8 cellular contexts compared by ENCODE assay signal in genomic region chr12:20646239-20646827, GRCh38. TPM values are rescaled to one million over a fixed set of nuclear protein-coding genes. Genes with fewer than 3 reads are reported as not detected.
DNase-seq lines count a peak whose midpoint lies in the region; ATAC-seq and TF ChIP-seq lines count a peak whose summit lies in the region.

No MANE protein-coding gene starts in this region.

- H3K4me3 ChIP-seq in GM06990 (replicated peaks; ENCODE audit: low read depth, low read length) (no peak overlapping the region), cardiac muscle cell (no peak overlapping the region)
- no peak overlapping the region for H3K4me3 ChIP-seq in CD4-positive, alpha-beta memory T cell (ENCODE audit: low read length in 2 of 2)

- intact Hi-C loops in CD4-positive, alpha-beta memory T cell (cut with micrococcal nuclease) = loop anchor here (5.0 kb wide), 1 partner anchor 856 kb away; the partner anchor contains the start of genes GOLT1B and RECQL

- no peaks in the 10 kb centered on the region for H3K36me3 Mint-ChIP-seq in CD4-positive, alpha-beta memory T cell

- no peaks in the 10 kb centered on the region for H3K4me1 ChIP-seq in cardiac muscle cell (ENCODE audit: low read depth)
- H3K4me1 ChIP-seq in CD4-positive, alpha-beta memory T cell (ENCODE audit: insufficient read depth, low read length) = no peaks in the 10 kb centered on the region

- POLR2A ChIA-PET in CD4-positive, alpha-beta memory T cell (lab: Charles Lee; ENCODE audit: partially characterized antibody) = no interaction called here

- ATAC-seq in SK-N-SH treated with all-trans-retinoic acid at 6 μM for 48 hours (peak; percentile 87), GM21447 (IDR thresholded peaks at IDR 0.05; ENCODE audit: unreplicated experiment) (no peak)

- H3K27ac Mint-ChIP-seq in CD4-positive, alpha-beta memory T cell = no peak overlapping the region

- H3K36me3 ChIP-seq in GM06990 (ENCODE audit: control insufficient read depth, insufficient read depth, low read length) (no peaks in the 10 kb centered on the region), cardiac muscle cell (no peaks in the 10 kb centered on the region)
- no peaks in the 10 kb centered on the region for H3K36me3 ChIP-seq in CD4-positive, alpha-beta memory T cell (ENCODE audit: insufficient read depth, low read length)

- no peaks in the 10 kb centered on the region for H3K9me3 Mint-ChIP-seq in CD4-positive, alpha-beta memory T cell

- H3K27me3 Mint-ChIP-seq in CD4-positive, alpha-beta memory T cell = peaks cover 0 to 1% of the 10 kb centered on the region in 2 donors

- no peak overlapping the region for H3K4me3 Mint-ChIP-seq in CD4-positive, alpha-beta memory T cell

- no peak overlapping the region for H3K27ac ChIP-seq in cardiac muscle cell
- no peak overlapping the region for H3K27ac ChIP-seq in CD4-positive, alpha-beta memory T cell (ENCODE audit: low read depth, low read length)

- CTCF ChIA-PET in CD4-positive, alpha-beta memory T cell (lab: Charles Lee; ENCODE audit: partially characterized antibody) = no interaction called here

- no peaks in the 10 kb centered on the region for H3K9me3 ChIP-seq in cardiac muscle cell (ENCODE audit: low read depth)
- H3K9me3 ChIP-seq in CD4-positive, alpha-beta memory T cell (ENCODE audit: control insufficient read depth in 1 of 2, low read length in 2 of 2) = no peaks in the 10 kb centered on the region

- TF ChIP-seq CTCF in GM06990 (IDR thresholded peaks at IDR 0.05; ENCODE audit: insufficient read depth, low read length, poor library complexity, severe bottlenecking) (peak; percentile 58), cardiac muscle cell (IDR thresholded peaks at IDR 0.05; ENCODE audit: low read depth, low read length) (peak; percentile 62)

- no peaks in the 10 kb centered on the region for H3K4me1 Mint-ChIP-seq in CD4-positive, alpha-beta memory T cell

- DNase-seq in GM06990 (ENCODE audit: extremely low read depth, insufficient read length) (no peak), Kasumi-1 (lab: John Stamatoyannopoulos, UW) (peak; percentile 76 to 82), cardiac muscle cell (ENCODE audit: low read depth in 1 of 2, low spot score in 1 of 2) (peak; percentile 57 to 74), superior temporal gyrus (ENCODE audit: extremely low spot score) (peak; percentile 82)
- DNase-seq in NK-92 treated with Interleukin-12 subunit alpha and Interleukin-12 subunit beta, amount 100 ng/mL, for 24 hours (lab: John Stamatoyannopoulos, UW) = no peak
- DNase-seq in CD4-positive, alpha-beta memory T cell = no peak

- H3K27me3 ChIP-seq in GM06990 (replicated peaks; ENCODE audit: control insufficient read depth, insufficient read depth, low read length) = no peaks in the 10 kb centered on the region
- no peaks in the 10 kb centered on the region for H3K27me3 ChIP-seq in cardiac muscle cell
- no peaks in the 10 kb centered on the region for H3K27me3 ChIP-seq in CD4-positive, alpha-beta memory T cell (ENCODE audit: insufficient read depth, low read length)

TF ChIP-seq in SK-N-SH treated with all-trans-retinoic acid at 6 μM for 48 hours, 23 proteins besides CTCF, POLR2A, EP300 and RAD21:
- TF ChIP-seq ARNTL (CRISPR knock-in tag; IDR thresholded peaks at IDR 0.05; ENCODE audit: borderline replicate concordance, low read depth) (no peak), ISL1 (CRISPR knock-in tag; IDR thresholded peaks at IDR 0.05) (no peak), ZNF8 (CRISPR knock-in tag; IDR thresholded peaks at IDR 0.05) (no peak), OSR1 (CRISPR knock-in tag; IDR thresholded peaks at IDR 0.05) (no peak), RARB (CRISPR knock-in tag; IDR thresholded peaks at IDR 0.05) (no peak), ZFP30 (CRISPR knock-in tag; IDR thresholded peaks at IDR 0.05) (no peak), CSDC2 (CRISPR knock-in tag; IDR thresholded peaks at IDR 0.05) (no peak), TCF4 (CRISPR knock-in tag; IDR thresholded peaks at IDR 0.05; ENCODE audit: borderline replicate concordance) (no peak), SNAI2 (CRISPR knock-in tag; IDR thresholded peaks at IDR 0.05) (no peak), ZNF565 (CRISPR knock-in tag; conservative IDR thresholded peaks at IDR 0.05; ENCODE audit: low read depth) (no peak), ZFP3 (CRISPR knock-in tag; IDR thresholded peaks at IDR 0.05) (no peak), PATZ1 (CRISPR knock-in tag; IDR thresholded peaks at IDR 0.05; ENCODE audit: borderline replicate concordance) (no peak), TSHZ2 (CRISPR knock-in tag; IDR thresholded peaks at IDR 0.05) (no peak), ZC3H10 (CRISPR knock-in tag; IDR thresholded peaks at IDR 0.05) (no peak), PPARA (CRISPR knock-in tag; IDR thresholded peaks at IDR 0.05; ENCODE audit: borderline replicate concordance) (no peak), GLIS3 (CRISPR knock-in tag; IDR thresholded peaks at IDR 0.05) (no peak), TOX (CRISPR knock-in tag; IDR thresholded peaks at IDR 0.05; ENCODE audit: borderline replicate concordance) (no peak)
- TF ChIP-seq, protein P1, sequence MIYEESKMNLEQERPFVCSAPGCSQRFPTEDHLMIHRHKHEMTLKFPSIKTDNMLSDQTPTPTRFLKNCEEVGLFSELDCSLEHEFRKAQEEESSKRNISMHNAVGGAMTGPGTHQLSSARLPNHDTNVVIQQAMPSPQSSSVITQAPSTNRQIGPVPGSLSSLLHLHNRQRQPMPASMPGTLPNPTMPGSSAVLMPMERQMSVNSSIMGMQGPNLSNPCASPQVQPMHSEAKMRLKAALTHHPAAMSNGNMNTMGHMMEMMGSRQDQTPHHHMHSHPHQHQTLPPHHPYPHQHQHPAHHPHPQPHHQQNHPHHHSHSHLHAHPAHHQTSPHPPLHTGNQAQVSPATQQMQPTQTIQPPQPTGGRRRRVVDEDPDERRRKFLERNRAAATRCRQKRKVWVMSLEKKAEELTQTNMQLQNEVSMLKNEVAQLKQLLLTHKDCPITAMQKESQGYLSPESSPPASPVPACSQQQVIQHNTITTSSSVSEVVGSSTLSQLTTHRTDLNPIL (CRISPR knock-in tag; IDR thresholded peaks at IDR 0.05; ENCODE audit: low read depth) = no peak
- TF ChIP-seq, protein P2, sequence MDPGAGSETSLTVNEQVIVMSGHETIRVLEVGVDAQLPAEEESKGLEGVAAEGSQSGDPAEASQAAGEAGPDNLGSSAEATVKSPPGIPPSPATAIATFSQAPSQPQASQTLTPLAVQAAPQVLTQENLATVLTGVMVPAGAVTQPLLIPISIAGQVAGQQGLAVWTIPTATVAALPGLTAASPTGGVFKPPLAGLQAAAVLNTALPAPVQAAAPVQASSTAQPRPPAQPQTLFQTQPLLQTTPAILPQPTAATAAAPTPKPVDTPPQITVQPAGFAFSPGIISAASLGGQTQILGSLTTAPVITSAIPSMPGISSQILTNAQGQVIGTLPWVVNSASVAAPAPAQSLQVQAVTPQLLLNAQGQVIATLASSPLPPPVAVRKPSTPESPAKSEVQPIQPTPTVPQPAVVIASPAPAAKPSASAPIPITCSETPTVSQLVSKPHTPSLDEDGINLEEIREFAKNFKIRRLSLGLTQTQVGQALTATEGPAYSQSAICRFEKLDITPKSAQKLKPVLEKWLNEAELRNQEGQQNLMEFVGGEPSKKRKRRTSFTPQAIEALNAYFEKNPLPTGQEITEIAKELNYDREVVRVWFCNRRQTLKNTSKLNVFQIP (CRISPR knock-in tag; IDR thresholded peaks at IDR 0.05; ENCODE audit: borderline replicate concordance, low read depth) = no peak

RNA-seq across cellular contexts. Expression of gene SLCO1C1, which starts 48.8 kb away (rescaled TPM):
- not detected in 2 replicates for total RNA-seq in cardiac muscle cell
- 0.37 TPM in 1 of 2 replicates, not detected in the other for polyA plus RNA-seq in cardiac muscle cell
- not detected for total RNA-seq in CD4-positive, alpha-beta memory T cell
- not detected for polyA plus RNA-seq in CD4-positive, alpha-beta memory T cell

Comparison
In these comparisons a context has a peak if more than half of its experiments do, and no peak if none do; other contexts are left out.
1. DNase-seq: peak in Kasumi-1 (2 of 2), cardiac muscle cell (2 of 2) and superior temporal gyrus (single experiment); none in GM06990 (single experiment), NK-92 treated with Interleukin-12 subunit alpha and Interleukin-12 subunit beta, amount 100 ng/mL, for 24 hours (single experiment) and CD4-positive, alpha-beta memory T cell (0 of 5).